ENCODE assay signal across 23 cellular contexts in genomic region chr2:129299338-129299737, GRCh38.
DNase-seq lines count a peak whose midpoint lies in the region; ATAC-seq lines count a peak whose summit lies in the region.
"Had no signal": no experiment of that assay in that cellular context is flagged by ENCODE, and none has a peak within 500 bp of the region (broad histone marks: within the 10 kb centered on the region; RNA-seq: fewer than 3 reads in every experiment).

No MANE protein-coding gene starts in this region.

- no peak overlapping the region for H2AFZ ChIP-seq in neuronal stem cell (ENCODE audit: low read length)

- H3K27me3 Mint-ChIP-seq in stimulated activated memory B cell treated with anti-CD40 and anti-IgM and Interleukin-4, amounts not matched to agents 10 μg/mL and 1 μg/mL and 100 μg/mL, for 72 hours: peaks cover 17% of the 10 kb centered on the region
- H3K27me3 Mint-ChIP-seq: CD4-positive, CD25-positive, alpha-beta regulatory T cell had no signal

- no peak overlapping the region for H2AK5ac ChIP-seq in neuronal stem cell (ENCODE audit: low read depth, low read length)

- no peak overlapping the region for H3K14ac ChIP-seq in neuronal stem cell (ENCODE audit: low read length)

- no peaks in the 10 kb centered on the region for H3K79me1 ChIP-seq in neuronal stem cell (ENCODE audit: low read depth, low read length)

- H2BK120ac ChIP-seq in neuronal stem cell (ENCODE audit: low read depth, low read length): no peak overlapping the region

- H3K4me1 Mint-ChIP-seq in stimulated activated memory B cell treated with anti-CD40 and anti-IgM and Interleukin-4, amounts not matched to agents 10 μg/mL and 1 μg/mL and 100 μg/mL, for 72 hours: no peaks in the 10 kb centered on the region
- H3K4me1 Mint-ChIP-seq: CD14-positive monocyte; CD4-positive, alpha-beta memory T cell; CD4-positive, CD25-positive, alpha-beta regulatory T cell; CD8-positive, alpha-beta memory T cell had no signal

- no peak overlapping the region for H2BK15ac ChIP-seq in neuronal stem cell (ENCODE audit: low read length)

- no peaks in the 10 kb centered on the region for H3K4me1 ChIP-seq in neuronal stem cell (ENCODE audit: control insufficient read depth in 2 of 2, insufficient read depth in 1 of 2, low read depth in 1 of 2, low read length in 2 of 2)
- H3K4me1 ChIP-seq: BE2C, BLaER1 had no signal

- DNase-seq in neuronal stem cell (ENCODE audit: low spot score) (no peak), NCI-H345 (lab: John Stamatoyannopoulos, UW) (no peak), retina (no peak), dedifferentiated amniotic fluid mesenchymal stem cell (ENCODE audit: extremely low spot score) (no peak)
- DNase-seq: 8988T; ACHN; BE2C; C1 segment of cervical spinal cord; CD4-positive, CD25-positive, alpha-beta regulatory T cell; CD8-positive, alpha-beta memory T cell; COR-L47; DMS 273 treated with DMSO at 0.1 percent for 48 hours; DMS153; DMS53; DMS79; DND-41; EL; GDM1 had no signal

- no peak overlapping the region for H3K4me3 Mint-ChIP-seq in stimulated activated memory B cell treated with anti-CD40 and anti-IgM and Interleukin-4, amounts not matched to agents 10 μg/mL and 1 μg/mL and 100 μg/mL, for 72 hours
- H3K4me3 Mint-ChIP-seq: CD14-positive monocyte; CD4-positive, alpha-beta memory T cell; CD4-positive, CD25-positive, alpha-beta regulatory T cell; CD8-positive, alpha-beta memory T cell had no signal

- H2BK5ac ChIP-seq in neuronal stem cell (ENCODE audit: low read length): peak overlapping the region; percentile 45

- H3K9me3 Mint-ChIP-seq in stimulated activated memory B cell treated with anti-CD40 and anti-IgM and Interleukin-4, amounts not matched to agents 10 μg/mL and 1 μg/mL and 100 μg/mL, for 72 hours: no peaks in the 10 kb centered on the region

- no peak overlapping the region for H4K91ac ChIP-seq in neuronal stem cell (ENCODE audit: low read depth, low read length, poor library complexity)

- H4K8ac ChIP-seq in neuronal stem cell (ENCODE audit: low read depth, low read length): no peak overlapping the region

- H3K23ac ChIP-seq in neuronal stem cell (ENCODE audit: low read depth, low read length, poor library complexity): no peak overlapping the region

- H2BK12ac ChIP-seq in neuronal stem cell (ENCODE audit: low read length): no peak overlapping the region

- H3K4ac ChIP-seq in neuronal stem cell (ENCODE audit: low read length): no peak overlapping the region

- H3K9ac ChIP-seq in neuronal stem cell (ENCODE audit: low read depth, low read length, poor library complexity): no peak overlapping the region
- H3K9ac ChIP-seq: BLaER1 had no signal

- H3K27ac Mint-ChIP-seq in stimulated activated memory B cell treated with anti-CD40 and anti-IgM and Interleukin-4, amounts not matched to agents 10 μg/mL and 1 μg/mL and 100 μg/mL, for 72 hours: no peak overlapping the region
- H3K27ac Mint-ChIP-seq: CD14-positive monocyte; CD4-positive, alpha-beta memory T cell; CD4-positive, CD25-positive, alpha-beta regulatory T cell had no signal

- no CpG with 5 or more reads among the region's 2 CpGs for WGBS in neuronal stem cell (ENCODE audit: extremely low coverage in 2 of 2, insufficient read length in 2 of 2, insufficient replicate concordance in 1 of 2), 2 donors

- H3K27me3 ChIP-seq in neuronal stem cell (ENCODE audit: control insufficient read depth in 3 of 3, insufficient read depth in 3 of 3, low read depth in 1 of 3, low read length in 3 of 3): peaks cover 0 to 8% (median 0%) of the 10 kb centered on the region in 3 experiments
- H3K27me3 ChIP-seq: BE2C, BLaER1 had no signal

- H3K27ac ChIP-seq in neuronal stem cell (replicated peaks; ENCODE audit: low read length): no peak overlapping the region
- H3K27ac ChIP-seq: BLaER1 had no signal

- no peaks in the 10 kb centered on the region for H3K9me3 ChIP-seq in neuronal stem cell (replicated peaks in 1 of 2; ENCODE audit: control insufficient read depth in 2 of 2, insufficient read depth in 1 of 2, low read depth in 1 of 2, low read length in 2 of 2)
- H3K9me3 ChIP-seq: BE2C, BLaER1 had no signal

- H3K18ac ChIP-seq in neuronal stem cell (ENCODE audit: low read length): peak overlapping the region; percentile 9

- no peak overlapping the region for H3K4me3 ChIP-seq in neuronal stem cell (ENCODE audit: low read length in 2 of 2)
- H3K4me3 ChIP-seq: BLaER1, GM12878 had no signal

- no peak overlapping the region for H3K4me2 ChIP-seq in neuronal stem cell (ENCODE audit: insufficient read depth, low read length, poor library complexity, severe bottlenecking)
- H3K4me2 ChIP-seq: BLaER1 had no signal

- peak; percentile 11 for ATAC-seq in stimulated activated memory B cell treated with anti-CD40 and anti-IgM and Interleukin-4, amounts not matched to agents 10 μg/mL and 1 μg/mL and 100 μg/mL, for 72 hours
- ATAC-seq: GM12878 had no signal

- H3K36me3 ChIP-seq in neuronal stem cell (replicated peaks in 1 of 2; ENCODE audit: control insufficient read depth in 2 of 2, insufficient read depth in 2 of 2, low read length in 2 of 2): no peaks in the 10 kb centered on the region
- H3K36me3 ChIP-seq: BE2C, BLaER1 had no signal

- no peaks in the 10 kb centered on the region for H3K36me3 Mint-ChIP-seq in stimulated activated memory B cell treated with anti-CD40 and anti-IgM and Interleukin-4, amounts not matched to agents 10 μg/mL and 1 μg/mL and 100 μg/mL, for 72 hours
- H3K36me3 Mint-ChIP-seq: CD14-positive monocyte; CD4-positive, alpha-beta memory T cell; CD4-positive, CD25-positive, alpha-beta regulatory T cell; CD8-positive, alpha-beta memory T cell had no signal
